In the genomic region with DNA sequence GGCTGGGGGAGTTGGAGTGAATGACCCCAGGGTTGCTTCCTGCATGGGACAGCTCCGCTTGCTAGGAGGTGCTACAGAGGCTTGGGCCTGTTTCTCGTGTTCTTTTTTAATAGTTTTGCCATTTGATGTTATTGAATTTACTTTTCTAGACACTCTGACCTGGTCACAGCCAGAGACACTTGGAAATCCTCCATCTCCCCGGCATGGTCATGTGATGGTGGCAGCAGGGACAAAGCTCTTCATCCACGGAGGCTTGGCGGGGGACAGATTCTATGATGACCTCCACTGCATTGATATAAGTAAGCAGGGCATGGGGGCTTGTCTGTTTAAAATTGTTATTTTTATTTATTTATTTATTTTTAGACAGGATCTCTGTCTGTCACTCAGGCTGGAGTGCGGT, we compare ENCODE assay signal across 22 cellular contexts. TPM values are rescaled to one million over a fixed set of nuclear protein-coding genes. Genes with fewer than 3 reads are reported as not detected.
DNase-seq lines count a peak whose midpoint lies in the region; ATAC-seq, FAIRE-seq and TF ChIP-seq lines count a peak whose summit lies in the region.
"Had no signal": no experiment of that assay in that cellular context is flagged by ENCODE, and none has a peak within 500 bp of the region (broad histone marks: within the 10 kb centered on the region; RNA-seq: fewer than 3 reads in every experiment).

No MANE protein-coding gene starts in this region.

- BruUV-seq in HepG2 (replicated peaks; lab: Mats Ljungman, UMichigan): no TSS peak

- H3K36me3 ChIP-seq in right lobe of liver (peaks cover 0 to 16% (median 2%) of the 10 kb centered on the region in 4 donors), HepG2 (replicated peaks in 1 of 2; ENCODE audit: control insufficient read depth in 1 of 2, insufficient read depth in 2 of 2, low read length in 2 of 2) (peaks cover 3 to 54% of the 10 kb centered on the region in 2 experiments; a peak in 4 of 5 replicates)

- ATAC-seq in right lobe of liver: peak; percentile 19 to 80 (median 47)
- no peak for ATAC-seq in HepG2
- peak; percentile 84 for ATAC-seq in left lobe of liver

- peak in 2 of 3 donors; percentile 57 to 70 for DNase-seq in right lobe of liver
- no peak for DNase-seq in HepG2 (ENCODE audit: low spot score)
- DNase-seq in left lobe of liver (ENCODE audit: low spot score): peak; percentile 71
- DNase-seq in pons (ENCODE audit: low spot score): peak; percentile 30
- no peak for DNase-seq in COLO829 (ENCODE audit: low spot score)
- no peak for DNase-seq in HK-2 (ENCODE audit: unreplicated experiment)
- DNase-seq: BE2C; Calu3; CD4-positive, alpha-beta T cell; CD8-positive, alpha-beta memory T cell; COR-L47; DMS53; DND-41; GOT3; HFFc6 had no signal

- no peak for TF ChIP-seq EP300 in HepG2 (IDR thresholded peaks at IDR 0.05; ENCODE audit: low read depth in 2 of 2, low read length in 2 of 2)
- TF ChIP-seq EP300 in HepG2 (CRISPR knock-in tag; IDR thresholded peaks at IDR 0.05; ENCODE audit: borderline replicate concordance): no peak

- CTCF ChIA-PET in HepG2 (lab: Yijun Ruan, JAX; ENCODE audit: low intra/inter-chr PET ratio, low total read pairs): no interaction called here

- H3K4me3 ChIP-seq in right lobe of liver: no peak overlapping the region
- H3K4me3 ChIP-seq in HepG2 (replicated peaks in 1 of 3; ENCODE audit: insufficient read depth in 1 of 3, low read depth in 2 of 3, low read length in 3 of 3): no peak overlapping the region
- H3K4me3 ChIP-seq: BLaER1 treated with 17β-estradiol and CSF1 and Interleukin-3, amounts not matched to agents 10 nM and 100 nM; HAP-1 had no signal

- POLR2A ChIA-PET in HepG2 (lab: Yijun Ruan, JAX): interaction anchor here (1.5 kb wide), 1 partner anchor 14 kb away, joined by 3 read pairs; a partner anchor contains a TSS

- no peak for TF ChIP-seq POLR2A in right lobe of liver (IDR thresholded peaks at IDR 0.05)
- TF ChIP-seq POLR2A in HepG2 (IDR thresholded peaks at IDR 0.05; ENCODE audit: insufficient read depth in 1 of 2, low read depth in 2 of 2, low read length in 2 of 2): no peak

- H3K27ac ChIP-seq in right lobe of liver: no peak overlapping the region
- no peak overlapping the region for H3K27ac ChIP-seq in HepG2 (ENCODE audit: extremely low read length, insufficient read depth, low read length)
- H3K27ac ChIP-seq: 22Rv1; BLaER1 treated with 17β-estradiol and CSF1 and Interleukin-3, amounts not matched to agents 10 nM and 100 nM had no signal

- no peak overlapping the region for H3K4me2 ChIP-seq in HepG2 (ENCODE audit: low read depth, low read length)
- H3K4me2 ChIP-seq: BLaER1 treated with 17β-estradiol and CSF1 and Interleukin-3, amounts not matched to agents 10 nM and 100 nM had no signal

- TF ChIP-seq RAD21 in HepG2 (CRISPR knock-in tag; IDR thresholded peaks at IDR 0.05): no peak

- H4K20me1 ChIP-seq in HepG2 (ENCODE audit: insufficient read depth, low read length): no peaks in the 10 kb centered on the region

- no peaks in the 10 kb centered on the region for H3K27me3 ChIP-seq in right lobe of liver
- no peaks in the 10 kb centered on the region for H3K27me3 ChIP-seq in HepG2 (ENCODE audit: control insufficient read depth in 1 of 2, insufficient read depth in 2 of 2, low read length in 2 of 2)
- H3K27me3 ChIP-seq: BE2C; BLaER1 treated with 17β-estradiol and CSF1 and Interleukin-3, amounts not matched to agents 10 nM and 100 nM had no signal

- H3K9ac ChIP-seq in HepG2 (ENCODE audit: insufficient read depth, low read depth, low read length): no peak overlapping the region
- H3K9ac ChIP-seq: BLaER1 treated with 17β-estradiol and CSF1 and Interleukin-3, amounts not matched to agents 10 nM and 100 nM had no signal

- intact Hi-C loops in right lobe of liver (cut with DNase I) (no loop called here), HepG2 (cut with micrococcal nuclease; ENCODE audit: unreplicated experiment) (no loop called here)

- no peaks in the 10 kb centered on the region for H3K79me2 ChIP-seq in HepG2 (ENCODE audit: insufficient read depth, low read length)

- no peak for FAIRE-seq in HepG2 (lab: Jason Lieb, UNC)
- FAIRE-seq: A204.1, G401.6, GM12892, H54 had no signal

- in situ Hi-C loops in HepG2 (cut with HindIII; ENCODE audit: extremely low pct_ligation_motif_present, low pct_unique_long_range_greater_than_20kb): no loop called here

- no peak overlapping the region for H2AFZ ChIP-seq in HepG2 (ENCODE audit: low read length)

- H3K9me3 ChIP-seq in right lobe of liver (no peaks in the 10 kb centered on the region), HepG2 (ENCODE audit: low read length) (no peaks in the 10 kb centered on the region)
- H3K9me3 ChIP-seq: BE2C; BLaER1 treated with 17β-estradiol and CSF1 and Interleukin-3, amounts not matched to agents 10 nM and 100 nM; HAP-1 had no signal

- TF ChIP-seq CTCF in right lobe of liver (IDR thresholded peaks at IDR 0.05) (no peak), HepG2 (CRISPR knock-in tag; IDR thresholded peaks at IDR 0.05) (no peak)

- H3K4me1 ChIP-seq in right lobe of liver (peaks cover 0 to 6% (median 0%) of the 10 kb centered on the region in 4 donors), HepG2 (ENCODE audit: insufficient read depth, low read length) (no peaks in the 10 kb centered on the region)
- H3K4me1 ChIP-seq: BE2C; BLaER1 treated with 17β-estradiol and CSF1 and Interleukin-3, amounts not matched to agents 10 nM and 100 nM; HAP-1 had no signal

- 68% methylated on average over 6 of the region's 6 CpGs for WGBS in right lobe of liver (ENCODE audit: insufficient coverage, low coverage, low lambda C conversion rate, missing lambda C conversion rate)
- 96% methylated on average over 6 of the region's 6 CpGs for WGBS in HepG2 (ENCODE audit: low lambda C conversion rate)

RNA-seq across cellular contexts. Expression of a gene that starts 13.4 kb away (rescaled TPM):
- total RNA-seq in right lobe of liver (100 to 1,000 TPM; 240 to 359 (median 259) TPM), HepG2 (2016; rRNA removed; fragmentation: Illumina TruSeq; extraction: Trizol) (170 and 201 TPM in 2 replicates), left lobe of liver (251 TPM)
- total RNA-seq in HepG2 (2016; cell fraction: cytosol; rRNA removed; fragmentation: Illumina TruSeq; extraction: Trizol; ENCODE audit: low read depth): 11.3 and 12.9 TPM in 2 replicates
- total RNA-seq in HepG2 (2016; cell fraction: insoluble cytoplasmic fraction; rRNA removed; fragmentation: Illumina TruSeq; extraction: Trizol): 150 and 197 TPM in 2 replicates
- 29.2 and 35.2 TPM in 2 replicates for total RNA-seq in HepG2 (2016; cell fraction: membrane; rRNA removed; fragmentation: Illumina TruSeq; extraction: Trizol)
- total RNA-seq in HepG2 (2016; cell fraction: nucleus; rRNA removed; fragmentation: Illumina TruSeq; extraction: Trizol): 348 and 388 TPM in 2 replicates
- polyA plus RNA-seq in HepG2 (2011; rRNA removed): 187 and 206 TPM in 2 replicates
- 150 and 201 TPM in 2 replicates for polyA plus RNA-seq in HepG2 (2011; cell fraction: cytosol; rRNA removed)
- 105 and 114 TPM in 2 replicates for polyA plus RNA-seq in HepG2 (2011; cell fraction: nucleus; rRNA removed)
- polyA plus RNA-seq in HepG2 (2012): 378 and 476 TPM in 2 replicates
- 23.2 and 24.9 TPM in 2 replicates for polyA plus RNA-seq in HepG2 (2016; cell fraction: cytosol; fragmentation: Illumina TruSeq; extraction: Trizol; ENCODE audit: low read depth)
- 263 and 283 TPM in 2 replicates for polyA plus RNA-seq in HepG2 (2016; cell fraction: insoluble cytoplasmic fraction; fragmentation: Illumina TruSeq; extraction: Trizol; ENCODE audit: low read depth)
- polyA plus RNA-seq in HepG2 (2016; cell fraction: membrane; fragmentation: Illumina TruSeq; extraction: Trizol; ENCODE audit: low read depth): 33.1 and 41.5 TPM in 2 replicates
- polyA plus RNA-seq in HepG2 (2016; cell fraction: nucleus; fragmentation: Illumina TruSeq; extraction: Trizol; ENCODE audit: insufficient read depth, low read depth): 733 and 789 TPM in 2 replicates
- polyA minus RNA-seq in HepG2 (2011; rRNA and poly(A)+ RNA removed; ENCODE audit: low replicate concordance): 133 and 284 TPM in 2 replicates
- polyA minus RNA-seq in HepG2 (2011; cell fraction: cytosol; rRNA and poly(A)+ RNA removed): 290 and 324 TPM in 2 replicates
- polyA minus RNA-seq in HepG2 (2011; cell fraction: nucleus; rRNA and poly(A)+ RNA removed): 124 and 160 TPM in 2 replicates

RNA-seq across cellular contexts. Expression of a gene that starts 27.4 kb away (rescaled TPM):
- total RNA-seq in right lobe of liver (10 to 100 TPM in 5 of 6 experiments, 1 to 10 TPM in 1; 9.4 to 27.4 (median 21.5) TPM), HepG2 (2016; rRNA removed; fragmentation: Illumina TruSeq; extraction: Trizol) (90.0 and 103 TPM in 2 replicates), left lobe of liver (22.9 TPM)
- total RNA-seq in HepG2 (2016; cell fraction: cytosol; rRNA removed; fragmentation: Illumina TruSeq; extraction: Trizol; ENCODE audit: low read depth): 53.4 and 72.5 TPM in 2 replicates
- total RNA-seq in HepG2 (2016; cell fraction: insoluble cytoplasmic fraction; rRNA removed; fragmentation: Illumina TruSeq; extraction: Trizol): 93.4 and 96.8 TPM in 2 replicates
- 85.0 and 123 TPM in 2 replicates for total RNA-seq in HepG2 (2016; cell fraction: membrane; rRNA removed; fragmentation: Illumina TruSeq; extraction: Trizol)
- 41.3 and 42.3 TPM in 2 replicates for total RNA-seq in HepG2 (2016; cell fraction: nucleus; rRNA removed; fragmentation: Illumina TruSeq; extraction: Trizol)
- 61.1 and 75.5 TPM in 2 replicates for polyA plus RNA-seq in HepG2 (2011; rRNA removed)
- 64.3 and 75.5 TPM in 2 replicates for polyA plus RNA-seq in HepG2 (2011; cell fraction: cytosol; rRNA removed)
- 34.1 and 38.7 TPM in 2 replicates for polyA plus RNA-seq in HepG2 (2011; cell fraction: nucleus; rRNA removed)
- polyA plus RNA-seq in HepG2 (2012): 49.1 and 54.5 TPM in 2 replicates
- polyA plus RNA-seq in HepG2 (2016; cell fraction: cytosol; fragmentation: Illumina TruSeq; extraction: Trizol; ENCODE audit: low read depth): 46.9 and 76.5 TPM in 2 replicates
- 89.7 and 90.2 TPM in 2 replicates for polyA plus RNA-seq in HepG2 (2016; cell fraction: insoluble cytoplasmic fraction; fragmentation: Illumina TruSeq; extraction: Trizol; ENCODE audit: low read depth)
- 64.9 and 87.8 TPM in 2 replicates for polyA plus RNA-seq in HepG2 (2016; cell fraction: membrane; fragmentation: Illumina TruSeq; extraction: Trizol; ENCODE audit: low read depth)
- 63.0 and 63.2 TPM in 2 replicates for polyA plus RNA-seq in HepG2 (2016; cell fraction: nucleus; fragmentation: Illumina TruSeq; extraction: Trizol; ENCODE audit: insufficient read depth, low read depth)
- polyA minus RNA-seq in HepG2 (2011; rRNA and poly(A)+ RNA removed; ENCODE audit: low replicate concordance): 38.7 and 63.4 TPM in 2 replicates
- 18.4 and 19.4 TPM in 2 replicates for polyA minus RNA-seq in HepG2 (2011; cell fraction: cytosol; rRNA and poly(A)+ RNA removed)
- polyA minus RNA-seq in HepG2 (2011; cell fraction: nucleus; rRNA and poly(A)+ RNA removed): 12.0 and 14.9 TPM in 2 replicates

RNA-seq across cellular contexts. Expression of a gene that starts 33.9 kb away (rescaled TPM):
- total RNA-seq in right lobe of liver: 10 to 100 TPM; 15.7 to 24.1 (median 21.1) TPM
- 33.2 and 47.0 TPM in 2 replicates for total RNA-seq in HepG2 (2016; rRNA removed; fragmentation: Illumina TruSeq; extraction: Trizol)
- total RNA-seq in HepG2 (2016; cell fraction: cytosol; rRNA removed; fragmentation: Illumina TruSeq; extraction: Trizol; ENCODE audit: low read depth): 14.6 and 17.1 TPM in 2 replicates
- 32.1 and 41.4 TPM in 2 replicates for total RNA-seq in HepG2 (2016; cell fraction: insoluble cytoplasmic fraction; rRNA removed; fragmentation: Illumina TruSeq; extraction: Trizol)
- 14.1 and 14.7 TPM in 2 replicates for total RNA-seq in HepG2 (2016; cell fraction: membrane; rRNA removed; fragmentation: Illumina TruSeq; extraction: Trizol)
- total RNA-seq in HepG2 (2016; cell fraction: nucleus; rRNA removed; fragmentation: Illumina TruSeq; extraction: Trizol): 39.6 and 45.1 TPM in 2 replicates
- polyA plus RNA-seq in HepG2 (2011; rRNA removed): 9.4 and 11.1 TPM in 2 replicates
- polyA plus RNA-seq in HepG2 (2011; cell fraction: cytosol; rRNA removed): 4.5 and 7.1 TPM in 2 replicates
- polyA plus RNA-seq in HepG2 (2011; cell fraction: nucleus; rRNA removed): 15.4 and 18.2 TPM in 2 replicates
- polyA plus RNA-seq in HepG2 (2012): 14.1 and 14.6 TPM in 2 replicates
- polyA plus RNA-seq in HepG2 (2016; cell fraction: cytosol; fragmentation: Illumina TruSeq; extraction: Trizol; ENCODE audit: low read depth): 0.40 and 0.53 TPM in 2 replicates
- polyA plus RNA-seq in HepG2 (2016; cell fraction: insoluble cytoplasmic fraction; fragmentation: Illumina TruSeq; extraction: Trizol; ENCODE audit: low read depth): 16.0 and 18.1 TPM in 2 replicates
- 1.4 and 1.7 TPM in 2 replicates for polyA plus RNA-seq in HepG2 (2016; cell fraction: membrane; fragmentation: Illumina TruSeq; extraction: Trizol; ENCODE audit: low read depth)
- polyA plus RNA-seq in HepG2 (2016; cell fraction: nucleus; fragmentation: Illumina TruSeq; extraction: Trizol; ENCODE audit: insufficient read depth, low read depth): 21.3 and 26.6 TPM in 2 replicates
- polyA minus RNA-seq in HepG2 (2011; rRNA and poly(A)+ RNA removed; ENCODE audit: low replicate concordance): 22.4 and 55.2 TPM in 2 replicates
- polyA minus RNA-seq in HepG2 (2011; cell fraction: cytosol; rRNA and poly(A)+ RNA removed): 24.6 and 33.5 TPM in 2 replicates
- 59.9 and 66.5 TPM in 2 replicates for polyA minus RNA-seq in HepG2 (2011; cell fraction: nucleus; rRNA and poly(A)+ RNA removed)
- total RNA-seq in left lobe of liver: 16.4 TPM

RNA-seq across cellular contexts. Expression of a gene that starts 38.2 kb away (rescaled TPM):
- total RNA-seq in right lobe of liver (10 to 100 TPM; 11.8 to 18.6 (median 15.3) TPM), HepG2 (2016; rRNA removed; fragmentation: Illumina TruSeq; extraction: Trizol) (20.9 and 32.7 TPM in 2 replicates), left lobe of liver (17.0 TPM)
- 7.3 and 8.8 TPM in 2 replicates for total RNA-seq in HepG2 (2016; cell fraction: cytosol; rRNA removed; fragmentation: Illumina TruSeq; extraction: Trizol; ENCODE audit: low read depth)
- 22.6 and 28.4 TPM in 2 replicates for total RNA-seq in HepG2 (2016; cell fraction: insoluble cytoplasmic fraction; rRNA removed; fragmentation: Illumina TruSeq; extraction: Trizol)
- 17.5 and 19.3 TPM in 2 replicates for total RNA-seq in HepG2 (2016; cell fraction: membrane; rRNA removed; fragmentation: Illumina TruSeq; extraction: Trizol)
- 12.4 and 13.3 TPM in 2 replicates for total RNA-seq in HepG2 (2016; cell fraction: nucleus; rRNA removed; fragmentation: Illumina TruSeq; extraction: Trizol)
- polyA plus RNA-seq in HepG2 (2011; rRNA removed): 13.0 and 18.5 TPM in 2 replicates
- 9.8 and 15.8 TPM in 2 replicates for polyA plus RNA-seq in HepG2 (2011; cell fraction: cytosol; rRNA removed)
- polyA plus RNA-seq in HepG2 (2011; cell fraction: nucleus; rRNA removed): 3.2 and 4.7 TPM in 2 replicates
- 16.8 and 24.2 TPM in 2 replicates for polyA plus RNA-seq in HepG2 (2012)
- 8.3 and 8.4 TPM in 2 replicates for polyA plus RNA-seq in HepG2 (2016; cell fraction: cytosol; fragmentation: Illumina TruSeq; extraction: Trizol; ENCODE audit: low read depth)
- 44.1 and 50.4 TPM in 2 replicates for polyA plus RNA-seq in HepG2 (2016; cell fraction: insoluble cytoplasmic fraction; fragmentation: Illumina TruSeq; extraction: Trizol; ENCODE audit: low read depth)
- polyA plus RNA-seq in HepG2 (2016; cell fraction: membrane; fragmentation: Illumina TruSeq; extraction: Trizol; ENCODE audit: low read depth): 14.4 and 17.7 TPM in 2 replicates
- 18.5 and 19.5 TPM in 2 replicates for polyA plus RNA-seq in HepG2 (2016; cell fraction: nucleus; fragmentation: Illumina TruSeq; extraction: Trizol; ENCODE audit: insufficient read depth, low read depth)
- polyA minus RNA-seq in HepG2 (2011; rRNA and poly(A)+ RNA removed; ENCODE audit: low replicate concordance): 9.8 and 19.2 TPM in 2 replicates
- polyA minus RNA-seq in HepG2 (2011; cell fraction: cytosol; rRNA and poly(A)+ RNA removed): 15.6 and 16.9 TPM in 2 replicates
- 10.2 and 11.8 TPM in 2 replicates for polyA minus RNA-seq in HepG2 (2011; cell fraction: nucleus; rRNA and poly(A)+ RNA removed)

Comparison
In these comparisons a context has a peak if more than half of its experiments do, and no peak if none do; other contexts are left out.
1. DNase-seq: peak in right lobe of liver (2 of 3), left lobe of liver (single experiment) and pons (single experiment); none in HepG2 (single experiment), COLO829 (single experiment) and HK-2 (single experiment).